In the genomic region with DNA sequence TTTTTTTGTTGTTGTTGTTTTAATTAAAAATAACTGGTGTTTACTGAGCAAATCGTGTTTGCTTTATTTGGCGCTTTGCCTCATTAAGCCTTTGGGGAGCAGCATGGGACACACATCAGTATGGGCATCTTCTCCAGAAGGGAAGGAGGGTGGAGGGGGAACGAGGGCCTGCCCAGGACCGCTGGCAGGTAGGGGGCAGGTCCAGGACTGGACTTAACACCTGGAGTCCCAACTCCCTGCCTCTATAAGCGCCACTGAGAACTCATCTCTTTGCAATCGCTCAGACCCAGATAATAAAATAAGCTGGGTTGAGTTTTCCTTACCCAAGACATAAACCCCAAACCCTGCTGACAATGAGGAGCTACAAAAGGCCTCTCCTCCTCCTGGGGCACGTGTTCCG, we compare ENCODE assay signal across 8 cellular contexts. TPM values are rescaled to one million over a fixed set of nuclear protein-coding genes. Genes with fewer than 3 reads are reported as not detected.
DNase-seq lines count a peak whose midpoint lies in the region; ATAC-seq and TF ChIP-seq lines count a peak whose summit lies in the region.

No MANE protein-coding gene starts in this region.

- CTCF ChIA-PET in PC-9 (lab: Charles Lee), result interaction anchor here (0.6 kb wide), 1 partner anchor 14 kb away, joined by 4 read pairs; no protein-coding TSS in a partner anchor

- H3K27ac ChIP-seq in PC-9, result 0 out of 2 replicates have a peak overlapping the region, but pooled peaks have one; percentile 4
- H3K27ac ChIP-seq in epithelial cell of prostate, result peak overlapping the region; percentile 71

- peak overlapping the region; percentile 74 for H3K4me2 ChIP-seq in PC-9

- POLR2A ChIA-PET in PC-9 (lab: Charles Lee; ENCODE audit: unreplicated experiment), result interaction anchor here (0.5 to 0.6 kb wide), 3 partner anchors 12 to 233 kb away, joined by 3 to 5 read pairs (median 4); no protein-coding TSS in a partner anchor

- no peaks in the 10 kb centered on the region for H4K20me1 ChIP-seq in PC-9 (ENCODE audit: insufficient read depth)

- H3K27me3 ChIP-seq in PC-9 (ENCODE audit: insufficient read depth, low read depth), result no peaks in the 10 kb centered on the region

- H3K36me3 ChIP-seq in PC-9 (ENCODE audit: low read depth), result no peaks in the 10 kb centered on the region

- no peak overlapping the region for H2AFZ ChIP-seq in PC-9

- H3K4me3 ChIP-seq in GM12865 (ENCODE audit: low read depth, low read length) (peak overlapping the region; percentile 56), PC-9 (peak overlapping the region; percentile 56; the same call in 1 of the 2 replicates), retinal pigment epithelial cell (ENCODE audit: low read length) (peak overlapping the region; percentile 40)

- intact Hi-C loops in PC-9 (cut with micrococcal nuclease; ENCODE audit: unreplicated experiment), result no loop called here

- no peaks in the 10 kb centered on the region for H3K9me3 ChIP-seq in PC-9 (ENCODE audit: insufficient read depth, low read depth)

- peaks cover 38% of the 10 kb centered on the region for H3K4me1 ChIP-seq in PC-9 (replicated peaks; ENCODE audit: insufficient read depth)

- H3K79me2 ChIP-seq in PC-9 (ENCODE audit: low read depth), result no peaks in the 10 kb centered on the region

- no peaks in the 10 kb centered on the region for H3K9me2 ChIP-seq in PC-9 (ENCODE audit: insufficient read depth)

- TSS peak; percentile 70 for BruUV-seq in PC-9 (replicated peaks; lab: Mats Ljungman, UMichigan)

- no peak for ATAC-seq in HG02852 (IDR thresholded peaks at IDR 0.05; ENCODE audit: unreplicated experiment)

- TF ChIP-seq CTCF in GM12865 (IDR thresholded peaks at IDR 0.05; ENCODE audit: insufficient read depth, low read depth, low read length, missing control alignments), result no peak
- no peak for TF ChIP-seq CTCF in PC-9 (conservative IDR thresholded peaks at IDR 0.05)
- no peak for TF ChIP-seq CTCF in retinal pigment epithelial cell (conservative IDR thresholded peaks at IDR 0.05; ENCODE audit: low read depth, low read length)

- no peak for DNase-seq in GM12865 (ENCODE audit: low read depth)
- no peak for DNase-seq in PC-9
- DNase-seq in epithelial cell of prostate (ENCODE audit: low read depth, low spot score), result no peak
- DNase-seq in retinal pigment epithelial cell (ENCODE audit: low read depth), result no peak
- no peak for DNase-seq in iPS-NIHi7 (ENCODE audit: extremely low spot score)
- DNase-seq in kidney glomerular epithelial cell (lab: John Stamatoyannopoulos, UW), result no peak
- DNase-seq in KBM-7, result no peak

- in situ Hi-C loops in KBM-7 (cut with MboI; ENCODE audit: low pct_unique_long_range_greater_than_20kb, low sequenced_read_pairs), result no loop called here

- H3F3A ChIP-seq in PC-9 (ENCODE audit: insufficient read depth, low read depth), result peaks cover 10% of the 10 kb centered on the region; the same call in 1 of the 2 replicates

RNA-seq across cellular contexts. Expression of gene ABCG1, which starts 15.1 kb away (rescaled TPM):
- total RNA-seq in PC-9 (2021), result 4.4 and 5.6 TPM in 2 replicates
